In genomic region chr2:85561280-85562212, GRCh38 we compare ENCODE assay signal across 1 cellular context.
A peak's percentile ranks its signal among the peaks of the same experiment; 100 is the strongest.
TF ChIP-seq lines count a peak whose summit lies in the region.

TSS of gene GGCX (minus strand) at chr2:85561493. CDS start at chr2:85561428, 65 bp downstream.

TF ChIP-seq in HepG2, 621 proteins besides CTCF, POLR2A, EP300 and RAD21 (continued from another document and continues in another):
- 0 out of 2 replicates have a peak, but pooled peaks have one; percentile 39 for TF ChIP-seq ATF3 (CRISPR knock-in tag; IDR thresholded peaks at IDR 0.05)
- peak; percentile 82; the same call in 1 of the 2 replicates for TF ChIP-seq ZNF235 (CRISPR knock-in tag; IDR thresholded peaks at IDR 0.05; ENCODE audit: borderline replicate concordance)
- TF ChIP-seq CC2D1A (CRISPR knock-in tag; IDR thresholded peaks at IDR 0.05), result no peak
- TF ChIP-seq SRY (CRISPR knock-in tag; IDR thresholded peaks at IDR 0.05), result peak; percentile 51; the same call in 1 of the 2 replicates
- TF ChIP-seq FOSL2 (CRISPR knock-in tag; IDR thresholded peaks at IDR 0.05), result peak; percentile 54; the same call in 1 of the 2 replicates
- TF ChIP-seq ZNF598 (CRISPR knock-in tag; IDR thresholded peaks at IDR 0.05; ENCODE audit: borderline replicate concordance), result peak; percentile 95
- TF ChIP-seq NFIB (CRISPR knock-in tag; IDR thresholded peaks at IDR 0.05; ENCODE audit: borderline replicate concordance), result no peak
- TF ChIP-seq DPF2 (CRISPR knock-in tag; IDR thresholded peaks at IDR 0.05; ENCODE audit: borderline replicate concordance, low read depth), result no peak; the same call in 1 of the 2 replicates
- TF ChIP-seq ZNF484 (CRISPR knock-in tag; IDR thresholded peaks at IDR 0.05; ENCODE audit: borderline replicate concordance, low read depth), result no peak
- TF ChIP-seq GLMP (CRISPR knock-in tag; IDR thresholded peaks at IDR 0.05; ENCODE audit: borderline replicate concordance), result no peak
- peak; percentile 52 for TF ChIP-seq MIXL1 (CRISPR knock-in tag; IDR thresholded peaks at IDR 0.05)
- peak; percentile 78 for TF ChIP-seq HNF4G (IDR thresholded peaks at IDR 0.05; ENCODE audit: borderline replicate concordance, low read depth, low read length)
- peak; percentile 87; the same call in 1 of the 2 replicates for TF ChIP-seq HNF4G (CRISPR knock-in tag; IDR thresholded peaks at IDR 0.05; ENCODE audit: borderline replicate concordance, low read depth)
- peak; percentile 84 for TF ChIP-seq CREB1 (IDR thresholded peaks at IDR 0.05)
- TF ChIP-seq CREB1 (CRISPR knock-in tag; IDR thresholded peaks at IDR 0.05), result peak; percentile 96
- no peak; the same call in 1 of the 2 replicates for TF ChIP-seq NFAT5 (CRISPR knock-in tag; IDR thresholded peaks at IDR 0.05)
- no peak for TF ChIP-seq TOPORS (CRISPR knock-in tag; IDR thresholded peaks at IDR 0.05)
- no peak for TF ChIP-seq TERF1 (CRISPR knock-in tag; IDR thresholded peaks at IDR 0.05)
- TF ChIP-seq DNMT1 (CRISPR knock-in tag; IDR thresholded peaks at IDR 0.05), result no peak
- no peak; the same call in 1 of the 2 replicates for TF ChIP-seq ZNF318 (CRISPR knock-in tag; IDR thresholded peaks at IDR 0.05)
- TF ChIP-seq ZNF251 (CRISPR knock-in tag; IDR thresholded peaks at IDR 0.05), result no peak
- no peak for TF ChIP-seq NBN (conservative IDR thresholded peaks at IDR 0.05)
- no peak for TF ChIP-seq U2AF1 (optimal IDR thresholded peaks at IDR 0.05; ENCODE audit: low read depth, low read length)
- peak; percentile 18 for TF ChIP-seq ZNF335 (CRISPR knock-in tag; IDR thresholded peaks at IDR 0.05)
- TF ChIP-seq HMGA1 (CRISPR knock-in tag; conservative IDR thresholded peaks at IDR 0.05), result no peak
- no peak for TF ChIP-seq ZNF512B (CRISPR knock-in tag; IDR thresholded peaks at IDR 0.05; ENCODE audit: borderline replicate concordance)
- TF ChIP-seq EED (CRISPR knock-in tag; IDR thresholded peaks at IDR 0.05), result peak; percentile 81
- no peak for TF ChIP-seq RBAK (CRISPR knock-in tag; IDR thresholded peaks at IDR 0.05)
- TF ChIP-seq FOXP1 (IDR thresholded peaks at IDR 0.05), result no peak
- TF ChIP-seq FOXP1 (CRISPR knock-in tag; IDR thresholded peaks at IDR 0.05), result no peak; the same call in 1 of the 2 replicates
- TF ChIP-seq ZNF263 (CRISPR knock-in tag; IDR thresholded peaks at IDR 0.05), result peak; percentile 96
- no peak for TF ChIP-seq IKZF1 (IDR thresholded peaks at IDR 0.05)
- no peak for TF ChIP-seq NAIF1 (CRISPR knock-in tag; IDR thresholded peaks at IDR 0.05; ENCODE audit: borderline replicate concordance)
- peak; percentile 96; the same call in 1 of the 2 replicates for TF ChIP-seq ZNF619 (CRISPR knock-in tag; IDR thresholded peaks at IDR 0.05)
- no peak for TF ChIP-seq PRMT3 (CRISPR knock-in tag; IDR thresholded peaks at IDR 0.05; ENCODE audit: borderline replicate concordance, low read depth)
- no peak for TF ChIP-seq ZNF18 (CRISPR knock-in tag; IDR thresholded peaks at IDR 0.05; ENCODE audit: insufficient replicate concordance)
- no peak for TF ChIP-seq ZNF383 (CRISPR knock-in tag; IDR thresholded peaks at IDR 0.05; ENCODE audit: borderline replicate concordance)
- peak; percentile 93 for TF ChIP-seq NCOA1 (CRISPR knock-in tag; IDR thresholded peaks at IDR 0.05)
- peak; percentile 23; the same call in 1 of the 2 replicates for TF ChIP-seq ZNF136 (CRISPR knock-in tag; IDR thresholded peaks at IDR 0.05; ENCODE audit: low read depth)
- peak; percentile 48; the same call in 1 of the 2 replicates for TF ChIP-seq POLR2AphosphoS2 (IDR thresholded peaks at IDR 0.05; ENCODE audit: low read depth, low read length)
- peak; percentile 79; the same call in 1 of the 2 replicates for TF ChIP-seq IKZF5 (CRISPR knock-in tag; IDR thresholded peaks at IDR 0.05)
